In genomic region chr19:3969435-3970312, GRCh38 we compare ENCODE assay signal across 8 cellular contexts. TPM values are rescaled to one million over a fixed set of nuclear protein-coding genes. Genes with fewer than 3 reads are reported as not detected.
DNase-seq lines count a peak whose midpoint lies in the region; ATAC-seq, FAIRE-seq and TF ChIP-seq lines count a peak whose summit lies in the region.

No MANE protein-coding gene starts in this region.

- H3K36me3 ChIP-seq in pancreas, result peaks cover 0 to 9% (median 0%) of the 10 kb centered on the region in 3 donors

- TF ChIP-seq CTCF in fibroblast of pulmonary artery (IDR thresholded peaks at IDR 0.05; ENCODE audit: low read length, missing control alignments) (peak; percentile 32), pancreas (IDR thresholded peaks at IDR 0.05) (no peak)

- DNase-seq in activated CD4-positive, alpha-beta T cell treated with anti-CD3 and anti-CD28 coated beads for 36 hours, result no peak
- DNase-seq in activated CD4-positive, alpha-beta T cell treated with anti-CD3 and anti-CD28 coated beads for 48 hours, result no peak
- peak; percentile 69 for DNase-seq in T1000 (lab: John Stamatoyannopoulos, UW)
- peak; percentile 83 for DNase-seq in fibroblast of pulmonary artery (ENCODE audit: low read depth)
- peak in 3 of 6 donors; percentile 26 to 56 (median 43) for DNase-seq in pancreas
- DNase-seq in central memory CD4-positive, alpha-beta T cell, result no peak
- no peak for DNase-seq in putamen (ENCODE audit: low spot score)
- DNase-seq in GM19240 (ENCODE audit: insufficient read length, low spot score), result no peak

- H3K27ac ChIP-seq in pancreas, result peak overlapping the region; percentile 49 to 90 (median 74)

- H3K27me3 ChIP-seq in pancreas, result no peaks in the 10 kb centered on the region

- H3K36me3 Mint-ChIP-seq in activated CD4-positive, alpha-beta T cell treated with anti-CD3 and anti-CD28 coated beads for 36 hours (ENCODE audit: low read depth), result peaks cover 18% of the 10 kb centered on the region

- FAIRE-seq in pancreas (lab: Jason Lieb, UNC), result no peak

- peaks cover 26 to 38% (median 37%) of the 10 kb centered on the region in 3 donors for H3K4me1 ChIP-seq in pancreas

- intact Hi-C loops in activated CD4-positive, alpha-beta T cell treated with anti-CD3 and anti-CD28 coated beads for 36 hours (cut with DNase I, micrococcal nuclease), result loop anchor here in 1 of 2 experiments (2.0 to 5.0 kb wide), 4 partner anchors 17 to 753 kb away; partner anchors contain the start of genes DPP9, HMG20B and MATK
- intact Hi-C loops in pancreas (cut with DNase I), result no loop called here

- H3K4me1 Mint-ChIP-seq in activated CD4-positive, alpha-beta T cell treated with anti-CD3 and anti-CD28 coated beads for 36 hours, result peaks cover 22% of the 10 kb centered on the region

- POLR2A ChIA-PET in activated CD4-positive, alpha-beta T cell treated with anti-CD3 and anti-CD28 coated beads for 36 hours (lab: Charles Lee), result interaction anchor here (0.6 to 1.1 kb wide), 2 partner anchors 16 to 206 kb away, joined by 3 to 4 read pairs; partner anchors contain the start of gene EEF2

- H3K9me3 Mint-ChIP-seq in activated CD4-positive, alpha-beta T cell treated with anti-CD3 and anti-CD28 coated beads for 36 hours (ENCODE audit: low read depth), result no peaks in the 10 kb centered on the region

- H3K27ac Mint-ChIP-seq in activated CD4-positive, alpha-beta T cell treated with anti-CD3 and anti-CD28 coated beads for 36 hours, result peak overlapping the region; percentile 58

- H3K4me3 ChIP-seq in fibroblast of pulmonary artery (replicated peaks; ENCODE audit: low read depth, low read length), result peak overlapping the region; percentile 96
- peak overlapping the region; percentile 38 to 92 (median 84) for H3K4me3 ChIP-seq in pancreas

- CTCF ChIA-PET in activated CD4-positive, alpha-beta T cell treated with anti-CD3 and anti-CD28 coated beads for 36 hours (lab: Charles Lee), result interaction anchor here (0.6 to 1.4 kb wide), 3 partner anchors 16 to 496 kb away, joined by 3 to 9 read pairs (median 4); partner anchors contain the start of gene EEF2

- WGBS in pancreas, 2 donors, result 28 to 29% methylated on average over 23 of the region's 23 CpGs

- peak overlapping the region; percentile 83 for H3K4me3 Mint-ChIP-seq in activated CD4-positive, alpha-beta T cell treated with anti-CD3 and anti-CD28 coated beads for 36 hours

- no peak for ATAC-seq in activated CD4-positive, alpha-beta T cell treated with anti-CD3 and anti-CD28 coated beads for 36 hours
- ATAC-seq in pancreas, result peak in 1 of 4 donors; percentile 1

- no peaks in the 10 kb centered on the region for H3K27me3 Mint-ChIP-seq in activated CD4-positive, alpha-beta T cell treated with anti-CD3 and anti-CD28 coated beads for 36 hours

- no peaks in the 10 kb centered on the region for H3K9me3 ChIP-seq in pancreas

RNA-seq across cellular contexts. Expression of gene DAPK3, which starts 1.2 kb away (rescaled TPM):
- total RNA-seq in activated CD4-positive, alpha-beta T cell treated with anti-CD3 and anti-CD28 coated beads for 36 hours, result 10 to 100 TPM; 26.7 to 27.6 TPM
- 10 to 100 TPM; 20.6 to 40.1 (median 27.4) TPM for total RNA-seq in pancreas
- polyA plus RNA-seq in pancreas, result 10 to 100 TPM; 50.6 to 61.4 TPM

RNA-seq across cellular contexts. Expression of gene EEF2, which starts 15.6 kb away (rescaled TPM):
- total RNA-seq in activated CD4-positive, alpha-beta T cell treated with anti-CD3 and anti-CD28 coated beads for 36 hours, result 1,000 to 10,000 TPM; 3,116 to 3,255 TPM
- 1,000 to 10,000 TPM; 2,199 to 4,238 (median 2,879) TPM for total RNA-seq in pancreas
- 1,000 to 10,000 TPM in 1 of 2 donors, 100 to 1,000 TPM in 1; 545 to 1,088 TPM for polyA plus RNA-seq in pancreas

RNA-seq across cellular contexts. Expression of gene NMRK2, which starts 36.8 kb away (rescaled TPM):
- not detected for total RNA-seq in activated CD4-positive, alpha-beta T cell treated with anti-CD3 and anti-CD28 coated beads for 36 hours
- under 1 TPM in 1 of 6 donors, not detected in 5; 0.55 TPM for total RNA-seq in pancreas
- polyA plus RNA-seq in pancreas, result under 1 TPM; 0.23 to 0.33 TPM

RNA-seq across cellular contexts. Expression of gene PIAS4, which starts 37.9 kb away (rescaled TPM):
- total RNA-seq in activated CD4-positive, alpha-beta T cell treated with anti-CD3 and anti-CD28 coated beads for 36 hours, result 10 to 100 TPM; 23.0 to 37.3 TPM
- total RNA-seq in pancreas, result 10 to 100 TPM; 13.4 to 25.3 (median 16.1) TPM
- 10 to 100 TPM; 12.8 to 14.8 TPM for polyA plus RNA-seq in pancreas

Comparison
In these comparisons a context has a peak if more than half of its experiments do, and no peak if none do; other contexts are left out.
1. DNase-seq: peak in T1000 (single experiment) and fibroblast of pulmonary artery (single experiment); none in activated CD4-positive, alpha-beta T cell treated with anti-CD3 and anti-CD28 coated beads for 36 hours (single experiment), activated CD4-positive, alpha-beta T cell treated with anti-CD3 and anti-CD28 coated beads for 48 hours (single experiment), central memory CD4-positive, alpha-beta T cell (single experiment), putamen (single experiment) and GM19240 (single experiment).